8 cellular contexts compared by ENCODE assay signal in genomic region chr20:34111712-34112599, GRCh38. TPM values are rescaled to one million over a fixed set of nuclear protein-coding genes. Genes with fewer than 3 reads are reported as not detected.
DNase-seq lines count a peak whose midpoint lies in the region; ATAC-seq, FAIRE-seq and TF ChIP-seq lines count a peak whose summit lies in the region.

A gene with protein sequence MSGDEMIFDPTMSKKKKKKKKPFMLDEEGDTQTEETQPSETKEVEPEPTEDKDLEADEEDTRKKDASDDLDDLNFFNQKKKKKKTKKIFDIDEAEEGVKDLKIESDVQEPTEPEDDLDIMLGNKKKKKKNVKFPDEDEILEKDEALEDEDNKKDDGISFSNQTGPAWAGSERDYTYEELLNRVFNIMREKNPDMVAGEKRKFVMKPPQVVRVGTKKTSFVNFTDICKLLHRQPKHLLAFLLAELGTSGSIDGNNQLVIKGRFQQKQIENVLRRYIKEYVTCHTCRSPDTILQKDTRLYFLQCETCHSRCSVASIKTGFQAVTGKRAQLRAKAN (minus strand): TSS chr20:34112243. CDS start chr20:34112110, 133 bp downstream.

- DNase-seq in D721Med (ENCODE audit: insufficient read length, low spot score): peak; percentile 80
- peak; percentile 96 for DNase-seq in HuH-7.5 (ENCODE audit: low spot score)
- peak; percentile 100 for DNase-seq in OCI-LY7 (ENCODE audit: low spot score)
- DNase-seq in activated T-cell treated with anti-CD3 and anti-CD28 coated beads for 1 hour (ENCODE audit: low read depth): peak; percentile 91
- peak; percentile 99 for DNase-seq in endothelial cell of umbilical vein (ENCODE audit: low read depth, low spot score)
- DNase-seq in midbrain (lab: John Stamatoyannopoulos, UW): peak; percentile 99
- DNase-seq in stimulated activated CD8-positive, alpha-beta memory T cell treated with anti-CD3 and anti-CD28 coated beads, Interleukin-2, amount 100 ng/mL, for 1 hour (ENCODE audit: low read depth in 2 of 2): peak; percentile 89 to 91

- H2AFZ ChIP-seq in OCI-LY7 (ENCODE audit: low read length): peak within 1 kb of the TSS; percentile 85
- H2AFZ ChIP-seq in endothelial cell of umbilical vein (ENCODE audit: low read depth, low read length): peak within 1 kb of the TSS; percentile 94

- H3K27ac ChIP-seq in OCI-LY7 (ENCODE audit: low read depth, low read length, poor library complexity, severe bottlenecking) (peak within 1 kb of the TSS; percentile 81), endothelial cell of umbilical vein (ENCODE audit: insufficient read depth, low read depth, low read length) (peak within 1 kb of the TSS; percentile 78)

- H3K27me3 ChIP-seq in endothelial cell of umbilical vein (ENCODE audit: control insufficient read depth in 2 of 2, insufficient read depth in 2 of 2, low read length in 2 of 2): no peaks in the 10 kb centered on the region

- H3K9me3 ChIP-seq in OCI-LY7 (ENCODE audit: low read length) (no peaks in the 10 kb centered on the region), endothelial cell of umbilical vein (replicated peaks; ENCODE audit: control insufficient read depth, insufficient read depth, low read length) (no peaks in the 10 kb centered on the region)

- H3K9me2 ChIP-seq in OCI-LY7 (ENCODE audit: insufficient read depth, low read length): no peaks in the 10 kb centered on the region

- H3K9ac ChIP-seq in endothelial cell of umbilical vein (replicated peaks; ENCODE audit: extremely low read depth, insufficient read depth, low read length): peak within 1 kb of the TSS; percentile 83

- FAIRE-seq in D721Med (lab: Jason Lieb, UNC) (no peak), endothelial cell of umbilical vein (lab: Jason Lieb, UNC) (peak; percentile 95)

- CTCF ChIA-PET in OCI-LY7 (lab: Charles Lee; ENCODE audit: unreplicated experiment) (interaction anchor here (0.5 to 1.0 kb wide), 2 partner anchors 228 to 235 kb away, joined by 3 read pairs; no protein-coding TSS in a partner anchor), endothelial cell of umbilical vein (lab: Charles Lee) (interaction anchor here (0.6 to 2.3 kb wide), 10 partner anchors 9 to 387 kb away, joined by 3 to 15 read pairs (median 4); no protein-coding TSS in a partner anchor)

- H3K4me3 ChIP-seq in OCI-LY7 (ENCODE audit: low read depth, low read length, poor library complexity, severe bottlenecking): peak within 1 kb of the TSS; percentile 98
- peak within 1 kb of the TSS; percentile 69 to 95 (median 93) for H3K4me3 ChIP-seq in endothelial cell of umbilical vein (replicated peaks in 1 of 3; ENCODE audit: insufficient read depth in 1 of 3, low read depth in 1 of 3, low read length in 3 of 3)

- H3K36me3 ChIP-seq in OCI-LY7 (ENCODE audit: insufficient read depth, low read length) (peaks cover 47% of the 10 kb centered on the region), endothelial cell of umbilical vein (ENCODE audit: control insufficient read depth in 2 of 2, extremely low read depth in 1 of 2, insufficient read depth in 2 of 2, low read length in 2 of 2) (peaks cover 0 to 6% of the 10 kb centered on the region in 2 experiments)

- peak; percentile 87 for ATAC-seq in GM21526 (IDR thresholded peaks at IDR 0.05; ENCODE audit: low FRiP score, unreplicated experiment)

- dilution Hi-C loops in endothelial cell of umbilical vein (cut with MboI; ENCODE audit: extremely low pct_ligation_motif_present, low sequenced_read_pairs): no loop called here

- peak; percentile 97 for TF ChIP-seq POLR2A in endothelial cell of umbilical vein (IDR thresholded peaks at IDR 0.05; ENCODE audit: low read depth, low read length)

- H3K4me2 ChIP-seq in OCI-LY7 (ENCODE audit: low read length) (peak within 1 kb of the TSS; percentile 94), endothelial cell of umbilical vein (ENCODE audit: insufficient read depth, low read length) (peak within 1 kb of the TSS; percentile 97)

- POLR2A ChIA-PET in OCI-LY7 (lab: Charles Lee) (interaction anchor here (0.6 to 1.6 kb wide), 16 partner anchors 9 to 405 kb away, joined by 3 to 6 read pairs (median 4); no protein-coding TSS in a partner anchor), endothelial cell of umbilical vein (lab: Charles Lee) (interaction anchor here (0.6 to 1.8 kb wide), 12 partner anchors 9 to 301 kb away, joined by 3 to 13 read pairs (median 4); partner anchors contain the start of genes CHMP4B and RALY)

- TF ChIP-seq CTCF in D721Med (IDR thresholded peaks at IDR 0.05; ENCODE audit: insufficient read depth, missing control alignments) (no peak), OCI-LY7 (conservative IDR thresholded peaks at IDR 0.05; ENCODE audit: low read length) (no peak), endothelial cell of umbilical vein (IDR thresholded peaks at IDR 0.05; ENCODE audit: extremely low read depth in 1 of 2, insufficient read depth in 1 of 2, low read depth in 1 of 2, low read length in 2 of 2) (no peak)

- BruUV-seq in OCI-LY7 (replicated peaks; lab: Mats Ljungman, UMichigan) (no TSS peak), endothelial cell of umbilical vein (replicated peaks; lab: Mats Ljungman, UMichigan) (TSS peak; percentile 41)

- intact Hi-C loops in OCI-LY7 (cut with micrococcal nuclease; ENCODE audit: unreplicated experiment) (loop anchor here (1.0 to 5.0 kb wide), 4 partner anchors 12 to 425 kb away; partner anchors contain the start of genes CHMP4B, E2F1 and RALY), endothelial cell of umbilical vein (cut with micrococcal nuclease) (loop anchor here (1.0 to 2.0 kb wide), 3 partner anchors 17 to 301 kb away; partner anchors contain the start of genes CHMP4B and RALY)

- H4K20me1 ChIP-seq in OCI-LY7 (ENCODE audit: insufficient read depth, low read length) (peaks cover 31% of the 10 kb centered on the region), endothelial cell of umbilical vein (replicated peaks; ENCODE audit: control insufficient read depth, extremely low read depth, insufficient read depth, low read length) (peaks cover 13% of the 10 kb centered on the region)

- H3K79me2 ChIP-seq in OCI-LY7 (ENCODE audit: insufficient read depth, low read depth, low read length) (peaks cover 51% of the 10 kb centered on the region), endothelial cell of umbilical vein (ENCODE audit: control insufficient read depth, insufficient read depth, low read length) (peaks cover 51% of the 10 kb centered on the region)

- H3K9me1 ChIP-seq in endothelial cell of umbilical vein (replicated peaks; ENCODE audit: control insufficient read depth, extremely low read depth, insufficient read depth, low read length): no peaks in the 10 kb centered on the region

- peaks cover 40% of the 10 kb centered on the region for H3K4me1 ChIP-seq in OCI-LY7 (ENCODE audit: insufficient read depth, low read length, poor library complexity, severe bottlenecking)
- peaks cover 27% of the 10 kb centered on the region for H3K4me1 ChIP-seq in endothelial cell of umbilical vein (ENCODE audit: control insufficient read depth, extremely low read depth, insufficient read depth, low read length)

TF ChIP-seq in endothelial cell of umbilical vein, 7 proteins besides CTCF, POLR2A, EP300 and RAD21:
- TF ChIP-seq POLR2AphosphoS5 (IDR thresholded peaks at IDR 0.05; ENCODE audit: insufficient read depth, low read depth, low read length) (peak; percentile 93), GATA2 (IDR thresholded peaks at IDR 0.05; ENCODE audit: insufficient read depth, insufficient read length, low read depth, low read length) (no peak), MYC (IDR thresholded peaks at IDR 0.05; ENCODE audit: low read depth, low read length) (no peak), JUN (IDR thresholded peaks at IDR 0.05; ENCODE audit: borderline replicate concordance, insufficient read depth, insufficient read length, low read depth) (no peak), EZH2 (IDR thresholded peaks at IDR 0.05; ENCODE audit: borderline replicate concordance, low read depth, low read length, severe bottlenecking) (no peak), FOS (IDR thresholded peaks at IDR 0.05; ENCODE audit: borderline replicate concordance, insufficient read depth, low read length) (no peak)
- TF ChIP-seq, protein P1, sequence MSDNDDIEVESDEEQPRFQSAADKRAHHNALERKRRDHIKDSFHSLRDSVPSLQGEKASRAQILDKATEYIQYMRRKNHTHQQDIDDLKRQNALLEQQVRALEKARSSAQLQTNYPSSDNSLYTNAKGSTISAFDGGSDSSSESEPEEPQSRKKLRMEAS (IDR thresholded peaks at IDR 0.05; ENCODE audit: insufficient read depth, insufficient read length): no peak

RNA-seq across cellular contexts. Expression of the gene that starts here (rescaled TPM):
- total RNA-seq in OCI-LY7 (2014; rRNA removed; shearing (Covaris generic)): 104 and 112 TPM in 2 replicates
- 130 and 140 TPM in 2 replicates for total RNA-seq in OCI-LY7 (2022)
- 99.3 and 102 TPM in 2 replicates for total RNA-seq in endothelial cell of umbilical vein
- polyA plus RNA-seq in endothelial cell of umbilical vein: 34.0 and 38.8 TPM in 2 replicates
- polyA plus RNA-seq in endothelial cell of umbilical vein (2011; cell fraction: cytosol; rRNA removed): 71.5 and 71.6 TPM in 2 replicates
- 31.0 and 42.1 TPM in 2 replicates for polyA plus RNA-seq in endothelial cell of umbilical vein (2011; cell fraction: nucleus; rRNA removed)
- polyA plus RNA-seq in endothelial cell of umbilical vein (2012): 113 and 146 TPM in 2 replicates
- 19.8 and 26.1 TPM in 2 replicates for polyA minus RNA-seq in endothelial cell of umbilical vein
- 58.4 TPM for polyA minus RNA-seq in endothelial cell of umbilical vein (2011; cell fraction: cytosol; rRNA and poly(A)+ RNA removed)
- polyA minus RNA-seq in endothelial cell of umbilical vein (2011; cell fraction: nucleus; rRNA and poly(A)+ RNA removed): 12.1 and 18.3 TPM in 2 replicates

Comparison
In these comparisons a context has a peak if more than half of its experiments do, and no peak if none do; other contexts are left out.
1. Peak in every context shown above with its lines: DNase-seq, ATAC-seq, H3K4me3 ChIP-seq and H3K27ac ChIP-seq.